Comparison of ENCODE assay signal across 2 cellular contexts in the genomic region with DNA sequence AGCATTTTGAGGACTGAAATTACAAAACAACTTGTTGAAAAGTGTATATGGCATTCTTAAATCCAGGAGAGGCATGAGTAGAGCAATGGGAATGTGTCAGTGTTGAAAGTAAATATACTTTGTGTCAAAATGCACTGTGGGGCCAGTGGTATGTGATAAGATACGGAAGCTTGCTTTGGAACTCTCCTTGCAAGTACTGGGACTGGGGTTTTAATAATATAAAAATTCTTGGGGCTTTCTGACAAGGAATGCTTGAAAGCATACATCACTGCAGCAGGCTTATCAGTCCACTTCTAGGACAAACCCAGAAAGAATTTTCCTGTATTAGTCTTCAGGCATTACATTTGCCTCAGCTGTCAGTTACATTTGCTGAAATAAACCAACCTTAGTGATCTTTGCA.
TF ChIP-seq lines count a peak whose summit lies in the region.

No MANE protein-coding gene starts in this region.

TF ChIP-seq in SK-N-SH treated with all-trans-retinoic acid at 6 μM for 48 hours, 23 proteins besides CTCF, POLR2A, EP300 and RAD21 (continued from another document):
- TF ChIP-seq, protein P1, sequence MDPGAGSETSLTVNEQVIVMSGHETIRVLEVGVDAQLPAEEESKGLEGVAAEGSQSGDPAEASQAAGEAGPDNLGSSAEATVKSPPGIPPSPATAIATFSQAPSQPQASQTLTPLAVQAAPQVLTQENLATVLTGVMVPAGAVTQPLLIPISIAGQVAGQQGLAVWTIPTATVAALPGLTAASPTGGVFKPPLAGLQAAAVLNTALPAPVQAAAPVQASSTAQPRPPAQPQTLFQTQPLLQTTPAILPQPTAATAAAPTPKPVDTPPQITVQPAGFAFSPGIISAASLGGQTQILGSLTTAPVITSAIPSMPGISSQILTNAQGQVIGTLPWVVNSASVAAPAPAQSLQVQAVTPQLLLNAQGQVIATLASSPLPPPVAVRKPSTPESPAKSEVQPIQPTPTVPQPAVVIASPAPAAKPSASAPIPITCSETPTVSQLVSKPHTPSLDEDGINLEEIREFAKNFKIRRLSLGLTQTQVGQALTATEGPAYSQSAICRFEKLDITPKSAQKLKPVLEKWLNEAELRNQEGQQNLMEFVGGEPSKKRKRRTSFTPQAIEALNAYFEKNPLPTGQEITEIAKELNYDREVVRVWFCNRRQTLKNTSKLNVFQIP (CRISPR knock-in tag; IDR thresholded peaks at IDR 0.05; ENCODE audit: borderline replicate concordance, low read depth): no peak
- TF ChIP-seq ISL1 (CRISPR knock-in tag; IDR thresholded peaks at IDR 0.05) (no peak), ZNF565 (CRISPR knock-in tag; conservative IDR thresholded peaks at IDR 0.05; ENCODE audit: low read depth) (no peak), OSR1 (CRISPR knock-in tag; IDR thresholded peaks at IDR 0.05) (no peak), ZC3H10 (CRISPR knock-in tag; IDR thresholded peaks at IDR 0.05) (no peak), SNAI2 (CRISPR knock-in tag; IDR thresholded peaks at IDR 0.05) (no peak), ZFP3 (CRISPR knock-in tag; IDR thresholded peaks at IDR 0.05) (no peak), ZFP30 (CRISPR knock-in tag; IDR thresholded peaks at IDR 0.05) (no peak), RARB (CRISPR knock-in tag; IDR thresholded peaks at IDR 0.05) (no peak)
- TF ChIP-seq, protein P2, sequence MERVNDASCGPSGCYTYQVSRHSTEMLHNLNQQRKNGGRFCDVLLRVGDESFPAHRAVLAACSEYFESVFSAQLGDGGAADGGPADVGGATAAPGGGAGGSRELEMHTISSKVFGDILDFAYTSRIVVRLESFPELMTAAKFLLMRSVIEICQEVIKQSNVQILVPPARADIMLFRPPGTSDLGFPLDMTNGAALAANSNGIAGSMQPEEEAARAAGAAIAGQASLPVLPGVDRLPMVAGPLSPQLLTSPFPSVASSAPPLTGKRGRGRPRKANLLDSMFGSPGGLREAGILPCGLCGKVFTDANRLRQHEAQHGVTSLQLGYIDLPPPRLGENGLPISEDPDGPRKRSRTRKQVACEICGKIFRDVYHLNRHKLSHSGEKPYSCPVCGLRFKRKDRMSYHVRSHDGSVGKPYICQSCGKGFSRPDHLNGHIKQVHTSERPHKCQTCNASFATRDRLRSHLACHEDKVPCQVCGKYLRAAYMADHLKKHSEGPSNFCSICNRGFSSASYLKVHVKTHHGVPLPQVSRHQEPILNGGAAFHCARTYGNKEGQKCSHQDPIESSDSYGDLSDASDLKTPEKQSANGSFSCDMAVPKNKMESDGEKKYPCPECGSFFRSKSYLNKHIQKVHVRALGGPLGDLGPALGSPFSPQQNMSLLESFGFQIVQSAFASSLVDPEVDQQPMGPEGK (CRISPR knock-in tag; IDR thresholded peaks at IDR 0.05; ENCODE audit: borderline replicate concordance): no peak
- TF ChIP-seq, protein P3, sequence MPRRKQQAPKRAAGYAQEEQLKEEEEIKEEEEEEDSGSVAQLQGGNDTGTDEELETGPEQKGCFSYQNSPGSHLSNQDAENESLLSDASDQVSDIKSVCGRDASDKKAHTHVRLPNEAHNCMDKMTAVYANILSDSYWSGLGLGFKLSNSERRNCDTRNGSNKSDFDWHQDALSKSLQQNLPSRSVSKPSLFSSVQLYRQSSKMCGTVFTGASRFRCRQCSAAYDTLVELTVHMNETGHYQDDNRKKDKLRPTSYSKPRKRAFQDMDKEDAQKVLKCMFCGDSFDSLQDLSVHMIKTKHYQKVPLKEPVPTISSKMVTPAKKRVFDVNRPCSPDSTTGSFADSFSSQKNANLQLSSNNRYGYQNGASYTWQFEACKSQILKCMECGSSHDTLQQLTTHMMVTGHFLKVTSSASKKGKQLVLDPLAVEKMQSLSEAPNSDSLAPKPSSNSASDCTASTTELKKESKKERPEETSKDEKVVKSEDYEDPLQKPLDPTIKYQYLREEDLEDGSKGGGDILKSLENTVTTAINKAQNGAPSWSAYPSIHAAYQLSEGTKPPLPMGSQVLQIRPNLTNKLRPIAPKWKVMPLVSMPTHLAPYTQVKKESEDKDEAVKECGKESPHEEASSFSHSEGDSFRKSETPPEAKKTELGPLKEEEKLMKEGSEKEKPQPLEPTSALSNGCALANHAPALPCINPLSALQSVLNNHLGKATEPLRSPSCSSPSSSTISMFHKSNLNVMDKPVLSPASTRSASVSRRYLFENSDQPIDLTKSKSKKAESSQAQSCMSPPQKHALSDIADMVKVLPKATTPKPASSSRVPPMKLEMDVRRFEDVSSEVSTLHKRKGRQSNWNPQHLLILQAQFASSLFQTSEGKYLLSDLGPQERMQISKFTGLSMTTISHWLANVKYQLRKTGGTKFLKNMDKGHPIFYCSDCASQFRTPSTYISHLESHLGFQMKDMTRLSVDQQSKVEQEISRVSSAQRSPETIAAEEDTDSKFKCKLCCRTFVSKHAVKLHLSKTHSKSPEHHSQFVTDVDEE (CRISPR knock-in tag; IDR thresholded peaks at IDR 0.05): no peak

TF ChIP-seq in SK-N-SH, 30 proteins besides CTCF, POLR2A, EP300 and RAD21 (continued from another document):
- TF ChIP-seq REST (IDR thresholded peaks at IDR 0.05; ENCODE audit: low read depth, low read length) (no peak), FOXJ3 (CRISPR knock-in tag; IDR thresholded peaks at IDR 0.05) (no peak), EZH2phosphoT487 (IDR thresholded peaks at IDR 0.05; ENCODE audit: borderline replicate concordance, low read depth) (no peak), FOSL2 (IDR thresholded peaks at IDR 0.05; ENCODE audit: borderline replicate concordance, low read depth) (no peak), RCOR1 (IDR thresholded peaks at IDR 0.05; ENCODE audit: low read length) (no peak), GATA2 (CRISPR knock-in tag; IDR thresholded peaks at IDR 0.05) (no peak)
- TF ChIP-seq, protein P4, sequence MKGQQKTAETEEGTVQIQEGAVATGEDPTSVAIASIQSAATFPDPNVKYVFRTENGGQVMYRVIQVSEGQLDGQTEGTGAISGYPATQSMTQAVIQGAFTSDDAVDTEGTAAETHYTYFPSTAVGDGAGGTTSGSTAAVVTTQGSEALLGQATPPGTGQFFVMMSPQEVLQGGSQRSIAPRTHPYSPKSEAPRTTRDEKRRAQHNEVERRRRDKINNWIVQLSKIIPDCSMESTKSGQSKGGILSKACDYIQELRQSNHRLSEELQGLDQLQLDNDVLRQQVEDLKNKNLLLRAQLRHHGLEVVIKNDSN (IDR thresholded peaks at IDR 0.05; ENCODE audit: borderline replicate concordance, low read depth): no peak
